1 cellular context compared by ENCODE assay signal in genomic region chr6:10957414-10957886, GRCh38.
TF ChIP-seq lines count a peak whose summit lies in the region.

No MANE protein-coding gene starts in this region.

TF ChIP-seq in HepG2, 621 proteins besides CTCF, POLR2A, EP300 and RAD21 (continued from another document and continues in another):
- TF ChIP-seq THRA (CRISPR knock-in tag; IDR thresholded peaks at IDR 0.05; ENCODE audit: borderline replicate concordance) (0 out of 2 replicates have a peak, but pooled peaks have one; percentile 55), TBX3 (IDR thresholded peaks at IDR 0.05; ENCODE audit: borderline replicate concordance) (no peak), KDM2A (CRISPR knock-in tag; IDR thresholded peaks at IDR 0.05; ENCODE audit: borderline replicate concordance, low read depth) (peak; percentile 47; the same call in 1 of the 2 replicates), SKI (IDR thresholded peaks at IDR 0.05; ENCODE audit: partially characterized antibody) (peak; percentile 87), ZNF562 (CRISPR knock-in tag; IDR thresholded peaks at IDR 0.05; ENCODE audit: borderline replicate concordance) (no peak), ZNF3 (CRISPR knock-in tag; IDR thresholded peaks at IDR 0.05) (no peak), PRDM15 (CRISPR knock-in tag; IDR thresholded peaks at IDR 0.05) (no peak), PCBP1 (IDR thresholded peaks at IDR 0.05; ENCODE audit: borderline replicate concordance, low read depth, low read length) (no peak), ELF1 (CRISPR knock-in tag; IDR thresholded peaks at IDR 0.05) (peak; percentile 52; the same call in 1 of the 2 replicates), KDM6A (CRISPR knock-in tag; IDR thresholded peaks at IDR 0.05; ENCODE audit: low read depth) (peak; percentile 71; the same call in 1 of the 2 replicates), ZNF773 (CRISPR knock-in tag; IDR thresholded peaks at IDR 0.05; ENCODE audit: borderline replicate concordance) (no peak), ADNP (CRISPR knock-in tag; IDR thresholded peaks at IDR 0.05) (peak; percentile 90), ZBTB42 (CRISPR knock-in tag; IDR thresholded peaks at IDR 0.05) (no peak), XBP1 (CRISPR knock-in tag; IDR thresholded peaks at IDR 0.05) (no peak; the same call in 1 of the 2 replicates), ZNF549 (CRISPR knock-in tag; IDR thresholded peaks at IDR 0.05) (no peak), FOXA3 (CRISPR knock-in tag; IDR thresholded peaks at IDR 0.05) (peak; percentile 81), ZNF709 (CRISPR knock-in tag; IDR thresholded peaks at IDR 0.05) (0 out of 2 replicates have a peak, but pooled peaks have one; percentile 32), ZNF460 (CRISPR knock-in tag; IDR thresholded peaks at IDR 0.05; ENCODE audit: borderline replicate concordance) (0 out of 2 replicates have a peak, but pooled peaks have one; percentile 41), FOXC1 (CRISPR knock-in tag; IDR thresholded peaks at IDR 0.05; ENCODE audit: borderline replicate concordance) (no peak), BHLHE40 (IDR thresholded peaks at IDR 0.05; ENCODE audit: low read length) (peak; percentile 71), GTF3A (CRISPR knock-in tag; conservative IDR thresholded peaks at IDR 0.05) (no peak), ZNF207 (IDR thresholded peaks at IDR 0.05; ENCODE audit: borderline replicate concordance) (no peak), IRF2 (CRISPR knock-in tag; IDR thresholded peaks at IDR 0.05) (peak; percentile 62; the same call in 1 of the 2 replicates), KMT2B (CRISPR knock-in tag; IDR thresholded peaks at IDR 0.05) (no peak), TCF7 (IDR thresholded peaks at IDR 0.05; ENCODE audit: low read depth) (peak; percentile 93), ZNF766 (CRISPR knock-in tag; IDR thresholded peaks at IDR 0.05; ENCODE audit: borderline replicate concordance) (0 out of 2 replicates have a peak, but pooled peaks have one; percentile 36), RARA (CRISPR knock-in tag; IDR thresholded peaks at IDR 0.05) (peak; percentile 97), ZNF737 (CRISPR knock-in tag; IDR thresholded peaks at IDR 0.05; ENCODE audit: borderline replicate concordance) (no peak), ZNF205 (CRISPR knock-in tag; IDR thresholded peaks at IDR 0.05) (peak; percentile 84; the same call in 1 of the 2 replicates), KLF11 (CRISPR knock-in tag; IDR thresholded peaks at IDR 0.05) (no peak), ZNF749 (CRISPR knock-in tag; IDR thresholded peaks at IDR 0.05; ENCODE audit: borderline replicate concordance) (no peak), TAF15 (IDR thresholded peaks at IDR 0.05; ENCODE audit: low read depth, low read length, poor library complexity, severe bottlenecking) (no peak), BORCS8-MEF2B (CRISPR knock-in tag; IDR thresholded peaks at IDR 0.05) (no peak), ZNF550 (CRISPR knock-in tag; IDR thresholded peaks at IDR 0.05; ENCODE audit: borderline replicate concordance) (no peak), SMC3 (IDR thresholded peaks at IDR 0.05; ENCODE audit: low read length) (no peak), HIVEP1 (CRISPR knock-in tag; IDR thresholded peaks at IDR 0.05) (no peak), ZNF747 (CRISPR knock-in tag; IDR thresholded peaks at IDR 0.05; ENCODE audit: borderline replicate concordance) (no peak), ZSCAN31 (CRISPR knock-in tag; IDR thresholded peaks at IDR 0.05; ENCODE audit: low read depth) (no peak), ZNF674 (CRISPR knock-in tag; IDR thresholded peaks at IDR 0.05; ENCODE audit: low read depth) (no peak), HMG20B (CRISPR knock-in tag; conservative IDR thresholded peaks at IDR 0.05) (0 out of 2 replicates have a peak, but pooled peaks have one; percentile 15), ZNF251 (CRISPR knock-in tag; IDR thresholded peaks at IDR 0.05) (no peak), ZNF18 (CRISPR knock-in tag; IDR thresholded peaks at IDR 0.05; ENCODE audit: insufficient replicate concordance) (no peak), U2AF2 (IDR thresholded peaks at IDR 0.05; ENCODE audit: low read depth, low read length) (no peak), RELA (CRISPR knock-in tag; IDR thresholded peaks at IDR 0.05) (no peak), KDM4B (CRISPR knock-in tag; IDR thresholded peaks at IDR 0.05) (0 out of 2 replicates have a peak, but pooled peaks have one; percentile 27), ZNF337 (CRISPR knock-in tag; IDR thresholded peaks at IDR 0.05; ENCODE audit: borderline replicate concordance, low read depth) (no peak), TARDBP (CRISPR knock-in tag; IDR thresholded peaks at IDR 0.05) (0 out of 2 replicates have a peak, but pooled peaks have one; percentile 48), HDAC1 (CRISPR knock-in tag; IDR thresholded peaks at IDR 0.05) (peak; percentile 65), TCF7L2 (IDR thresholded peaks at IDR 0.05; ENCODE audit: low read depth, low read length) (peak; percentile 39; the same call in 1 of the 2 replicates)
- TF ChIP-seq, protein P1, sequence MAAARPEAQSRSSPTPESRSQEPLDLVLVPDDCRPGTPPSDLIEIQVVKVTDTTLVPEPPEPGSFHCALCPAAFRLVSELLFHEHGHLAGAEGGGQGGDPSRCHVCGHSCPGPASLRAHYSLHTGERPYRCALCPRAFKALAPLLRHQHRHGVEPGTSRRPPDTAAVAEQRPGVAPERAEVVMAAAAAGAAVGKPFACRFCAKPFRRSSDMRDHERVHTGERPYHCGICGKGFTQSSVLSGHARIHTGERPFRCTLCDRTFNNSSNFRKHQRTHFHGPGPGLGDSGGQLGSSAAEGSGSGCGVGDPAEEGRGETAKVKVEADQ (CRISPR knock-in tag; IDR thresholded peaks at IDR 0.05; ENCODE audit: borderline replicate concordance), result no peak
- TF ChIP-seq, protein P2, sequence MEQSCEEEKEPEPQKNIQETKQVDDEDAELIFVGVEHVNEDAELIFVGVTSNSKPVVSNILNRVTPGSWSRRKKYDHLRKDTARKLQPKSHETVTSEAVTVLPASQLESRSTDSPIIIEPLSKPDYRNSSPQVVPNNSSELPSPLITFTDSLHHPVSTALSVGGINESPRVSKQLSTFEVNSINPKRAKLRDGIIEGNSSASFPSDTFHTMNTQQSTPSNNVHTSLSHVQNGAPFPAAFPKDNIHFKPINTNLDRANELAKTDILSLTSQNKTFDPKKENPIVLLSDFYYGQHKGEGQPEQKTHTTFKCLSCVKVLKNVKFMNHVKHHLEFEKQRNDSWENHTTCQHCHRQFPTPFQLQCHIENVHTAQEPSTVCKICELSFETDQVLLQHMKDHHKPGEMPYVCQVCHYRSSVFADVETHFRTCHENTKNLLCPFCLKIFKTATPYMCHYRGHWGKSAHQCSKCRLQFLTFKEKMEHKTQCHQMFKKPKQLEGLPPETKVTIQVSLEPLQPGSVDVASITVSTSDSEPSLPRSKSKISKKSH (CRISPR knock-in tag; IDR thresholded peaks at IDR 0.05; ENCODE audit: borderline replicate concordance), result no peak
- TF ChIP-seq, protein P3, sequence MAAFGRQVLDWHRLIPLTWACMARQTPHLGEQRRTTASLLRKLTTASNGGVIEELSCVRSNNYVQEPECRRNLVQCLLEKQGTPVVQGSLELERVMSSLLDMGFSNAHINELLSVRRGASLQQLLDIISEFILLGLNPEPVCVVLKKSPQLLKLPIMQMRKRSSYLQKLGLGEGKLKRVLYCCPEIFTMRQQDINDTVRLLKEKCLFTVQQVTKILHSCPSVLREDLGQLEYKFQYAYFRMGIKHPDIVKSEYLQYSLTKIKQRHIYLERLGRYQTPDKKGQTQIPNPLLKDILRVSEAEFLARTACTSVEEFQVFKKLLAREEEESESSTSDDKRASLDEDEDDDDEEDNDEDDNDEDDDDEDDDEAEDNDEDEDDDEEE (CRISPR knock-in tag; IDR thresholded peaks at IDR 0.05), result no peak
- TF ChIP-seq, protein P4, sequence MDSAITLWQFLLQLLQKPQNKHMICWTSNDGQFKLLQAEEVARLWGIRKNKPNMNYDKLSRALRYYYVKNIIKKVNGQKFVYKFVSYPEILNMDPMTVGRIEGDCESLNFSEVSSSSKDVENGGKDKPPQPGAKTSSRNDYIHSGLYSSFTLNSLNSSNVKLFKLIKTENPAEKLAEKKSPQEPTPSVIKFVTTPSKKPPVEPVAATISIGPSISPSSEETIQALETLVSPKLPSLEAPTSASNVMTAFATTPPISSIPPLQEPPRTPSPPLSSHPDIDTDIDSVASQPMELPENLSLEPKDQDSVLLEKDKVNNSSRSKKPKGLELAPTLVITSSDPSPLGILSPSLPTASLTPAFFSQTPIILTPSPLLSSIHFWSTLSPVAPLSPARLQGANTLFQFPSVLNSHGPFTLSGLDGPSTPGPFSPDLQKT (CRISPR knock-in tag; IDR thresholded peaks at IDR 0.05; ENCODE audit: borderline replicate concordance), result no peak
- TF ChIP-seq, protein P5, sequence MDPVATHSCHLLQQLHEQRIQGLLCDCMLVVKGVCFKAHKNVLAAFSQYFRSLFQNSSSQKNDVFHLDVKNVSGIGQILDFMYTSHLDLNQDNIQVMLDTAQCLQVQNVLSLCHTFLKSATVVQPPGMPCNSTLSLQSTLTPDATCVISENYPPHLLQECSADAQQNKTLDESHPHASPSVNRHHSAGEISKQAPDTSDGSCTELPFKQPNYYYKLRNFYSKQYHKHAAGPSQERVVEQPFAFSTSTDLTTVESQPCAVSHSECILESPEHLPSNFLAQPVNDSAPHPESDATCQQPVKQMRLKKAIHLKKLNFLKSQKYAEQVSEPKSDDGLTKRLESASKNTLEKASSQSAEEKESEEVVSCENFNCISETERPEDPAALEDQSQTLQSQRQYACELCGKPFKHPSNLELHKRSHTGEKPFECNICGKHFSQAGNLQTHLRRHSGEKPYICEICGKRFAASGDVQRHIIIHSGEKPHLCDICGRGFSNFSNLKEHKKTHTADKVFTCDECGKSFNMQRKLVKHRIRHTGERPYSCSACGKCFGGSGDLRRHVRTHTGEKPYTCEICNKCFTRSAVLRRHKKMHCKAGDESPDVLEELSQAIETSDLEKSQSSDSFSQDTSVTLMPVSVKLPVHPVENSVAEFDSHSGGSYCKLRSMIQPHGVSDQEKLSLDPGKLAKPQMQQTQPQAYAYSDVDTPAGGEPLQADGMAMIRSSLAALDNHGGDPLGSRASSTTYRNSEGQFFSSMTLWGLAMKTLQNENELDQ (CRISPR knock-in tag; IDR thresholded peaks at IDR 0.05; ENCODE audit: borderline replicate concordance), result no peak
- TF ChIP-seq, protein P6, sequence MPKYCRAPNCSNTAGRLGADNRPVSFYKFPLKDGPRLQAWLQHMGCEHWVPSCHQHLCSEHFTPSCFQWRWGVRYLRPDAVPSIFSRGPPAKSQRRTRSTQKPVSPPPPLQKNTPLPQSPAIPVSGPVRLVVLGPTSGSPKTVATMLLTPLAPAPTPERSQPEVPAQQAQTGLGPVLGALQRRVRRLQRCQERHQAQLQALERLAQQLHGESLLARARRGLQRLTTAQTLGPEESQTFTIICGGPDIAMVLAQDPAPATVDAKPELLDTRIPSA (CRISPR knock-in tag; IDR thresholded peaks at IDR 0.05; ENCODE audit: borderline replicate concordance), result no peak
- TF ChIP-seq, protein P7, sequence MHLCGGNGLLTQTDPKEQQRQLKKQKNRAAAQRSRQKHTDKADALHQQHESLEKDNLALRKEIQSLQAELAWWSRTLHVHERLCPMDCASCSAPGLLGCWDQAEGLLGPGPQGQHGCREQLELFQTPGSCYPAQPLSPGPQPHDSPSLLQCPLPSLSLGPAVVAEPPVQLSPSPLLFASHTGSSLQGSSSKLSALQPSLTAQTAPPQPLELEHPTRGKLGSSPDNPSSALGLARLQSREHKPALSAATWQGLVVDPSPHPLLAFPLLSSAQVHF (CRISPR knock-in tag; IDR thresholded peaks at IDR 0.05), result no peak
